In the genomic region with DNA sequence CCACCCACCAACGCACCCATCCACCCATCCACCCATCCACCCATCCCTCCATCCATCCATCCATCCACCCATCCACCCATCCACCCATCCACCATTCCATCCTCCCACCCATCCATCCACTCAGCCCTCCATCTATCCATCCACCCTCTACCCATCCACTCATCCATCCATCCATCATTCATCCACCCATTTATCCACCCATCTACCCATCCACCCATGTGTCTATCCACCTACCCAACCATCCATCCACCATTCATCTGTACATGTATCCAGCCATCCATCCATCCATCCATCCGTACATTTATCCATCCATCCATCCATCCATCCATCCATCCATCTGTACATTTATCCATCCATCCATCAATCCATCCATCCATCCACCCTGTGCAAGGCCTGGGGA, we compare ENCODE assay signal across 24 cellular contexts.
"Had no signal": no experiment of that assay in that cellular context is flagged by ENCODE, and none has a peak within 500 bp of the region (broad histone marks: within the 10 kb centered on the region; RNA-seq: fewer than 3 reads in every experiment).

No MANE protein-coding gene starts in this region.

- H3K4me1 ChIP-seq: esophagus squamous epithelium, gastrocnemius medialis, heart left ventricle, left ventricle myocardium inferior, lower lobe of right lung had no signal

- ATAC-seq: effector memory CD8-positive, alpha-beta T cell; esophagus mucosa; gastrocnemius medialis; left colon; mucosa of descending colon had no signal

- H3K36me3 ChIP-seq: esophagus squamous epithelium, gastrocnemius medialis, heart left ventricle, left ventricle myocardium inferior, lower lobe of right lung had no signal

- H3K4me1 Mint-ChIP-seq: endodermal cell, immature natural killer cell had no signal

- H3K4me3 Mint-ChIP-seq: dendritic cell treated with granulocyte-macrophage colony-stimulating factor and Interleukin-4, amounts not matched to agents 40 ng/mL and 50 ng/mL, for 4 days; effector memory CD8-positive, alpha-beta T cell; endodermal cell; immature natural killer cell; mesothelial cell of epicardium had no signal

- H3K9me3 ChIP-seq: esophagus squamous epithelium, gastrocnemius medialis, heart left ventricle, left ventricle myocardium inferior, lower lobe of right lung, mucosa of descending colon had no signal

- H3K27ac Mint-ChIP-seq: dendritic cell treated with granulocyte-macrophage colony-stimulating factor and Interleukin-4, amounts not matched to agents 40 ng/mL and 50 ng/mL, for 4 days; effector memory CD8-positive, alpha-beta T cell; endodermal cell; mesothelial cell of epicardium had no signal

- H3K27ac ChIP-seq: coronary artery, epithelial cell of prostate, esophagus squamous epithelium, gastrocnemius medialis, heart left ventricle, hepatocyte, left ventricle myocardium inferior, lower lobe of right lung had no signal

- H3K4me3 ChIP-seq: coronary artery, esophagus squamous epithelium, gastrocnemius medialis, heart left ventricle, hepatocyte, left ventricle myocardium inferior, lower lobe of right lung, mucosa of descending colon had no signal

- H3K36me3 Mint-ChIP-seq: immature natural killer cell, mesothelial cell of epicardium had no signal

- H3K9me3 Mint-ChIP-seq: dendritic cell treated with granulocyte-macrophage colony-stimulating factor and Interleukin-4, amounts not matched to agents 40 ng/mL and 50 ng/mL, for 4 days; effector memory CD8-positive, alpha-beta T cell; endodermal cell; immature natural killer cell; mesothelial cell of epicardium had no signal

- DNase-seq: effector CD8-positive, alpha-beta T cell; effector memory CD8-positive, alpha-beta T cell; endodermal cell; erythroblast; esophagus squamous epithelium; foreskin fibroblast; foreskin melanocyte; gastrocnemius medialis; heart left ventricle; hypothalamus; immature natural killer cell; islet precursor cell; kidney glomerular epithelial cell; left colon; left ventricle myocardium inferior; lower lobe of right lung; mesenchymal stem cell; mucosa of descending colon had no signal
